ENCODE assay signal across 1 cellular context in genomic region chr7:28061824-28062196, GRCh38.
TF ChIP-seq lines count a peak whose summit lies in the region.

No MANE protein-coding gene starts in this region.

TF ChIP-seq in SK-N-SH treated with all-trans-retinoic acid at 6 μM for 48 hours, 23 proteins besides CTCF, POLR2A, EP300 and RAD21 (continued from another document):
- no peak for TF ChIP-seq POU6F1 (CRISPR knock-in tag; IDR thresholded peaks at IDR 0.05; ENCODE audit: borderline replicate concordance, low read depth)
- TF ChIP-seq PPARA (CRISPR knock-in tag; IDR thresholded peaks at IDR 0.05; ENCODE audit: borderline replicate concordance), result no peak
- TF ChIP-seq TCF4 (CRISPR knock-in tag; IDR thresholded peaks at IDR 0.05; ENCODE audit: borderline replicate concordance), result no peak
- TF ChIP-seq BACH2 (CRISPR knock-in tag; IDR thresholded peaks at IDR 0.05; ENCODE audit: borderline replicate concordance), result no peak
- TF ChIP-seq GLIS3 (CRISPR knock-in tag; IDR thresholded peaks at IDR 0.05), result no peak
- no peak for TF ChIP-seq ZFP3 (CRISPR knock-in tag; IDR thresholded peaks at IDR 0.05)
- no peak for TF ChIP-seq ZNF8 (CRISPR knock-in tag; IDR thresholded peaks at IDR 0.05)
- TF ChIP-seq TSHZ2 (CRISPR knock-in tag; IDR thresholded peaks at IDR 0.05), result no peak
- no peak for TF ChIP-seq CSDC2 (CRISPR knock-in tag; IDR thresholded peaks at IDR 0.05)
